20 cellular contexts compared by ENCODE assay signal in the genomic region with DNA sequence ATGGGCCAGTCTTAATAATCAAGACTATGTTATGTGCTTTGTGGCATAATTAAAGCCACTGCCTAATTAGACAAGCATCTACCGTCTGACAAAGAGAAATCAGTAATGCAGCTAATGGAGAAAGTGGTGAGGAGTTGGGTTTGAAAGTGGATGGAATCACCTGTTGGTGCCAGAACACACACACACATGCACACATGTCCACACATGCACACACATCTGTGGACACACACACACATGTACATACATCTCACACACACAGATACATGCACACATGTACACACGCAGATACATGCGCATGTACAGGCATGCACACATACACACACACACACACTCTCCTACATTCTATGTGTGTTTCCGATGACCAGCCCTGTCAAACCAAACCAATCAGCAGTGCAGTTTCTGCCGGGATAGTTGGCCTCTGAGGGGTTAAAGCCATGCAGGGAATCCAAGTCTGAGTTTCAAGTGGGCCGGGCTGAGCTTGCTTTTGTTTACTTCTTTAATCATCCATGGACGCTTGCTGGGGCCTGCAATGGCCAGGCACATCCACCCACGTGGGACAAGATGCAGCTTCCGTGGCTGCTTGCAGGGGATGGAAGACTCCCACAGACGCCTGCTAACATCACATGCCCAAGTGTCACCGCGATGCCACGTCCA. TPM values are rescaled to one million over a fixed set of nuclear protein-coding genes. Genes with fewer than 3 reads are reported as not detected.
DNase-seq lines count a peak whose midpoint lies in the region; TF ChIP-seq lines count a peak whose summit lies in the region.
"Had no signal": no experiment of that assay in that cellular context is flagged by ENCODE, and none has a peak within 500 bp of the region (broad histone marks: within the 10 kb centered on the region; RNA-seq: fewer than 3 reads in every experiment).

No MANE protein-coding gene starts in this region.

- POLR2A ChIA-PET in activated CD4-positive, alpha-beta T cell treated with anti-CD3 and anti-CD28 coated beads, Interleukin-2, amount 10 ng/mL, durations not matched to agents 7 days and 5 days (lab: Charles Lee): no interaction called here

- H3K4me3 Mint-ChIP-seq in activated naive CD4-positive, alpha-beta T cell treated with anti-CD3 and anti-CD28 coated beads, Interleukin-2, amount 10 ng/mL, durations not matched to agents 7 days and 5 days: no peak overlapping the region
- peak overlapping the region in 2 of 3 experiments; percentile 22 to 36 for H3K4me3 Mint-ChIP-seq in nephron
- H3K4me3 Mint-ChIP-seq in activated CD4-positive, alpha-beta T cell treated with anti-CD3 and anti-CD28 coated beads, Interleukin-2, amount 10 ng/mL, durations not matched to agents 7 days and 5 days: no peak overlapping the region
- H3K4me3 Mint-ChIP-seq: CD8-positive, alpha-beta memory T cell had no signal

- WGBS in transverse colon (ENCODE audit: low coverage in 1 of 2), 2 donors: 39 to 64% methylated on average over 1 to 13 of the region's 13 CpGs

- H3K36me3 Mint-ChIP-seq in activated naive CD4-positive, alpha-beta T cell treated with anti-CD3 and anti-CD28 coated beads, Interleukin-2, amount 10 ng/mL, durations not matched to agents 7 days and 5 days: no peaks in the 10 kb centered on the region
- no peaks in the 10 kb centered on the region for H3K36me3 Mint-ChIP-seq in nephron (ENCODE audit: low read depth)
- H3K36me3 Mint-ChIP-seq in activated CD4-positive, alpha-beta T cell treated with anti-CD3 and anti-CD28 coated beads, Interleukin-2, amount 10 ng/mL, durations not matched to agents 7 days and 5 days (ENCODE audit: low read depth): no peaks in the 10 kb centered on the region
- H3K36me3 Mint-ChIP-seq: CD8-positive, alpha-beta memory T cell had no signal

- peaks cover 48% of the 10 kb centered on the region for H3K27me3 Mint-ChIP-seq in activated naive CD4-positive, alpha-beta T cell treated with anti-CD3 and anti-CD28 coated beads, Interleukin-2, amount 10 ng/mL, durations not matched to agents 7 days and 5 days
- H3K27me3 Mint-ChIP-seq in nephron (ENCODE audit: low read depth): peaks cover 27% of the 10 kb centered on the region
- no peaks in the 10 kb centered on the region for H3K27me3 Mint-ChIP-seq in activated CD4-positive, alpha-beta T cell treated with anti-CD3 and anti-CD28 coated beads, Interleukin-2, amount 10 ng/mL, durations not matched to agents 7 days and 5 days

- H3K4me1 ChIP-seq in adipocyte (ENCODE audit: control insufficient read depth, insufficient read depth, low read length) (peaks cover 3% of the 10 kb centered on the region), transverse colon (peaks cover 0 to 27% (median 7%) of the 10 kb centered on the region in 4 donors)
- H3K4me1 ChIP-seq: SJSA1 had no signal

- no peaks in the 10 kb centered on the region for H3K9me3 ChIP-seq in adipocyte (ENCODE audit: control insufficient read depth, low read length)
- H3K9me3 ChIP-seq in transverse colon: no peaks in the 10 kb centered on the region
- H3K9me3 ChIP-seq: SJSA1 had no signal

- no peaks in the 10 kb centered on the region for H3K4me1 Mint-ChIP-seq in activated naive CD4-positive, alpha-beta T cell treated with anti-CD3 and anti-CD28 coated beads, Interleukin-2, amount 10 ng/mL, durations not matched to agents 7 days and 5 days
- H3K4me1 Mint-ChIP-seq in nephron: peaks cover 65% of the 10 kb centered on the region
- H3K4me1 Mint-ChIP-seq in activated CD4-positive, alpha-beta T cell treated with anti-CD3 and anti-CD28 coated beads, Interleukin-2, amount 10 ng/mL, durations not matched to agents 7 days and 5 days: no peaks in the 10 kb centered on the region
- H3K4me1 Mint-ChIP-seq: CD8-positive, alpha-beta memory T cell had no signal

- no peak for DNase-seq in activated naive CD4-positive, alpha-beta T cell treated with anti-CD3 and anti-CD28 coated beads, Interleukin-2, amount 10 ng/mL, durations not matched to agents 7 days and 5 days
- DNase-seq in activated naive CD4-positive, alpha-beta T cell treated with Interleukin-2 at 50 U/mL for 16 hours: no peak
- DNase-seq in adipocyte (ENCODE audit: low read depth) (peak; percentile 19), retina (peak; percentile 56), NOMO-1 treated with DMSO at 0.1 percent for 48 hours (lab: John Stamatoyannopoulos, UW; ENCODE audit: unreplicated experiment) (no peak), transverse colon (no peak)
- DNase-seq in activated CD4-positive, alpha-beta T cell treated with anti-CD3 and anti-CD28 coated beads, Interleukin-2, amount 10 ng/mL, durations not matched to agents 7 days and 5 days: no peak
- DNase-seq: CD8-positive, alpha-beta memory T cell; DMS53; H7; NCI-H1092 treated with DMSO at 0.1 percent for 48 hours; NCI-H1436 treated with DMSO at 0.1 percent for 48 hours; NCI-H1930; NCI-H2227 treated with DMSO at 0.1 percent for 48 hours; NCI-H524; NCI-H82 had no signal

- no peak for TF ChIP-seq CTCF in nephron (IDR thresholded peaks at IDR 0.05; ENCODE audit: unreplicated experiment in 3 of 3)
- no peak for TF ChIP-seq CTCF in transverse colon (IDR thresholded peaks at IDR 0.05)

- no peak overlapping the region for H3K9ac ChIP-seq in adipocyte (ENCODE audit: low read length)
- H3K9ac ChIP-seq: KMS-11 had no signal

- no peak for TF ChIP-seq EP300 in transverse colon (IDR thresholded peaks at IDR 0.05; ENCODE audit: low read depth)

- H3K27ac Mint-ChIP-seq in activated naive CD4-positive, alpha-beta T cell treated with anti-CD3 and anti-CD28 coated beads, Interleukin-2, amount 10 ng/mL, durations not matched to agents 7 days and 5 days: peak overlapping the region; percentile 52
- peak overlapping the region; percentile 48 to 67 (median 66) for H3K27ac Mint-ChIP-seq in nephron
- H3K27ac Mint-ChIP-seq in activated CD4-positive, alpha-beta T cell treated with anti-CD3 and anti-CD28 coated beads, Interleukin-2, amount 10 ng/mL, durations not matched to agents 7 days and 5 days: no peak overlapping the region
- H3K27ac Mint-ChIP-seq: CD8-positive, alpha-beta memory T cell had no signal

- peaks cover 87% of the 10 kb centered on the region for H3K27me3 ChIP-seq in adipocyte (replicated peaks; ENCODE audit: control insufficient read depth, insufficient read depth, low read length)
- H3K27me3 ChIP-seq in transverse colon: peaks cover 32% of the 10 kb centered on the region

- H3K4me3 ChIP-seq in adipocyte (ENCODE audit: low read length) (no peak overlapping the region), transverse colon (no peak overlapping the region)
- H3K4me3 ChIP-seq: SJSA1 had no signal

- H3K36me3 ChIP-seq in adipocyte (ENCODE audit: control insufficient read depth, insufficient read depth, low read length, severe bottlenecking): no peaks in the 10 kb centered on the region
- no peaks in the 10 kb centered on the region for H3K36me3 ChIP-seq in transverse colon
- H3K36me3 ChIP-seq: SJSA1 had no signal

- intact Hi-C loops in transverse colon (cut with DNase I; ENCODE audit: low total_unique reads): no loop called here

- in situ Hi-C loops in transverse colon (cut with MboI; ENCODE audit: low pct_ligation_motif_present in 1 of 4, low pct_unique_long_range_greater_than_20kb in 1 of 4, low sequenced_read_pairs in 3 of 4): no loop called here

- H3K9me3 Mint-ChIP-seq in activated naive CD4-positive, alpha-beta T cell treated with anti-CD3 and anti-CD28 coated beads, Interleukin-2, amount 10 ng/mL, durations not matched to agents 7 days and 5 days: no peaks in the 10 kb centered on the region
- no peaks in the 10 kb centered on the region for H3K9me3 Mint-ChIP-seq in nephron
- no peaks in the 10 kb centered on the region for H3K9me3 Mint-ChIP-seq in activated CD4-positive, alpha-beta T cell treated with anti-CD3 and anti-CD28 coated beads, Interleukin-2, amount 10 ng/mL, durations not matched to agents 7 days and 5 days
- H3K9me3 Mint-ChIP-seq: CD8-positive, alpha-beta memory T cell had no signal

- no peak for TF ChIP-seq POLR2A in transverse colon (IDR thresholded peaks at IDR 0.05)

- H3K27ac ChIP-seq in transverse colon: no peak overlapping the region
- H3K27ac ChIP-seq: 22Rv1, KMS-11, SJSA1 had no signal

- CTCF ChIA-PET in activated naive CD4-positive, alpha-beta T cell treated with anti-CD3 and anti-CD28 coated beads, Interleukin-2, amount 10 ng/mL, durations not matched to agents 7 days and 5 days (lab: Charles Lee): no interaction called here
- CTCF ChIA-PET in activated CD4-positive, alpha-beta T cell treated with anti-CD3 and anti-CD28 coated beads, Interleukin-2, amount 10 ng/mL, durations not matched to agents 7 days and 5 days (lab: Charles Lee): no interaction called here

RNA-seq across cellular contexts. Expression of gene GALNT9, which starts 52.5 kb away (rescaled TPM):
- 1 to 10 TPM in 1 of 4 donors, under 1 TPM in 1, not detected in 2; 0.82 to 4.5 TPM for total RNA-seq in transverse colon
- total RNA-seq in activated CD4-positive, alpha-beta T cell treated with anti-CD3 and anti-CD28 coated beads, Interleukin-2, amount 10 ng/mL, durations not matched to agents 7 days and 5 days: not detected
- total RNA-seq: SJSA1 had no signal

Comparison
In these comparisons a context has a peak if more than half of its experiments do, and no peak if none do; other contexts are left out.
1. DNase-seq: peak in adipocyte (single experiment) and retina (single experiment); none in activated naive CD4-positive, alpha-beta T cell treated with anti-CD3 and anti-CD28 coated beads, Interleukin-2, amount 10 ng/mL, durations not matched to agents 7 days and 5 days (single experiment), activated naive CD4-positive, alpha-beta T cell treated with Interleukin-2 at 50 U/mL for 16 hours (single experiment), NOMO-1 treated with DMSO at 0.1 percent for 48 hours (single experiment), transverse colon (single experiment) and activated CD4-positive, alpha-beta T cell treated with anti-CD3 and anti-CD28 coated beads, Interleukin-2, amount 10 ng/mL, durations not matched to agents 7 days and 5 days (single experiment).
2. H3K4me3 Mint-ChIP-seq: peak in nephron (2 of 3); none in activated naive CD4-positive, alpha-beta T cell treated with anti-CD3 and anti-CD28 coated beads, Interleukin-2, amount 10 ng/mL, durations not matched to agents 7 days and 5 days (single experiment) and activated CD4-positive, alpha-beta T cell treated with anti-CD3 and anti-CD28 coated beads, Interleukin-2, amount 10 ng/mL, durations not matched to agents 7 days and 5 days (single experiment).